ENCODE assay signal across 9 cellular contexts in genomic region chr9:68396997-68397396, GRCh38. TPM values are rescaled to one million over a fixed set of nuclear protein-coding genes. Genes with fewer than 3 reads are reported as not detected.
A peak's percentile ranks its signal among the peaks of the same experiment; 100 is the strongest.
DNase-seq lines count a peak whose midpoint lies in the region; TF ChIP-seq lines count a peak whose summit lies in the region.
"Not testable (repeated sequence)": the region's sequence is repeated elsewhere in the genome, so short reads cannot be mapped to it uniquely, and the experiment has no call there.
"Had no signal": no experiment of that assay in that cellular context is flagged by ENCODE, and none has a peak within 500 bp of the region (broad histone marks: within the 10 kb centered on the region; RNA-seq: fewer than 3 reads in every experiment).

No MANE protein-coding gene starts in this region.

- H3K27me3 ChIP-seq in trophoblast cell (ENCODE audit: insufficient read depth, low read length), result not testable (repeated sequence)

- not testable (repeated sequence) for H2BK12ac ChIP-seq in trophoblast cell (ENCODE audit: low read length)

- not testable (repeated sequence) for H2BK120ac ChIP-seq in trophoblast cell (ENCODE audit: insufficient read depth, low read length, poor library complexity)

- H4K91ac ChIP-seq in trophoblast cell (ENCODE audit: low read depth, low read length), result not testable (repeated sequence)

- not testable (repeated sequence) for H3K9me3 ChIP-seq in trophoblast cell (ENCODE audit: insufficient read depth, low read depth, low read length)

- H3K9ac ChIP-seq in trophoblast cell (ENCODE audit: low read length), result not testable (repeated sequence)

- DNase-seq in AG09309 (ENCODE audit: low read depth) (peak; percentile 64), GM04504 (ENCODE audit: low read depth) (peak; percentile 83), LHCN-M2 (ENCODE audit: low read depth) (peak; percentile 72), astrocyte of the cerebellum (ENCODE audit: low read depth) (peak; percentile 56), fibroblast of mammary gland (ENCODE audit: low read depth) (peak; percentile 74), iris pigment epithelial cell (ENCODE audit: low read depth) (peak; percentile 66), trophoblast cell (peak; percentile 24 to 51)
- not testable (repeated sequence) for DNase-seq in substantia nigra (lab: John Stamatoyannopoulos, UW)

- H4K8ac ChIP-seq in trophoblast cell (ENCODE audit: low read depth, low read length), result not testable (repeated sequence)

- H4K12ac ChIP-seq in trophoblast cell (ENCODE audit: low read depth, low read length), result not testable (repeated sequence)

- not testable (repeated sequence) for H3K14ac ChIP-seq in trophoblast cell (ENCODE audit: low read length)

- not testable (repeated sequence) for H3K36me3 ChIP-seq in trophoblast cell (ENCODE audit: control insufficient read depth in 1 of 2, insufficient read depth in 2 of 2, low read length in 2 of 2)

- not testable (repeated sequence) for H3K27ac ChIP-seq in trophoblast cell (ENCODE audit: low read depth, low read length)
- H3K27ac ChIP-seq in substantia nigra (ENCODE audit: low read depth, low read length, poor library complexity, severe bottlenecking), result peak overlapping the region; percentile 27

- no CpG with 5 or more reads among the region's 2 CpGs for WGBS in trophoblast cell (ENCODE audit: extremely low coverage, insufficient coverage, insufficient read length)

- H3K4ac ChIP-seq in trophoblast cell (ENCODE audit: low read depth, low read length), result not testable (repeated sequence)

- not testable (repeated sequence) for H3K4me1 ChIP-seq in trophoblast cell (ENCODE audit: control insufficient read depth in 1 of 2, insufficient read depth in 2 of 2, low read length in 2 of 2)

- H2AK5ac ChIP-seq in trophoblast cell (ENCODE audit: low read length), result not testable (repeated sequence)

- H3K4me2 ChIP-seq in trophoblast cell (ENCODE audit: low read length), result not testable (repeated sequence)

- H3K4me3 ChIP-seq in AG09309 (ENCODE audit: control insufficient read depth, low read depth, low read length); astrocyte of the cerebellum (ENCODE audit: low read depth, low read length); fibroblast of mammary gland (ENCODE audit: control insufficient read depth, low read depth, low read length); trophoblast cell (ENCODE audit: low read depth, low read length): not testable (repeated sequence)

- TF ChIP-seq CTCF in AG09309 (IDR thresholded peaks at IDR 0.05; ENCODE audit: control insufficient read depth, insufficient read depth, low read depth, low read length, missing control alignments); astrocyte of the cerebellum (IDR thresholded peaks at IDR 0.05; ENCODE audit: low read depth, low read length, missing control alignments); fibroblast of mammary gland (conservative IDR thresholded peaks at IDR 0.05; ENCODE audit: control insufficient read depth, insufficient read depth, low read depth, low read length): not testable (repeated sequence)

- H3K79me1 ChIP-seq in trophoblast cell (ENCODE audit: low read length), result not testable (repeated sequence)

- not testable (repeated sequence) for H2AFZ ChIP-seq in trophoblast cell (ENCODE audit: insufficient read depth, low read length, poor library complexity)

- H3K79me2 ChIP-seq in trophoblast cell (ENCODE audit: control insufficient read depth, insufficient read depth, low read length, poor library complexity), result not testable (repeated sequence)

- not testable (repeated sequence) for H3K18ac ChIP-seq in trophoblast cell (ENCODE audit: low read length)

- in situ Hi-C loops in astrocyte of the cerebellum (cut with HindIII; ENCODE audit: low sequenced_read_pairs), result not testable (repeated sequence)

- H2BK5ac ChIP-seq in trophoblast cell (ENCODE audit: low read depth, low read length, poor library complexity), result not testable (repeated sequence)

- H3K23ac ChIP-seq in trophoblast cell (ENCODE audit: low read length), result not testable (repeated sequence)

RNA-seq across cellular contexts. Expression of gene PGM5, which starts 40.6 kb away (rescaled TPM):
- not detected in 2 replicates for total RNA-seq in LHCN-M2 (2014; rRNA removed)
- not detected for polyA plus RNA-seq in LHCN-M2 (2012)
- polyA plus RNA-seq in trophoblast cell (2013), result 3.1 and 3.2 TPM in 2 replicates
- total RNA-seq: naive thymus-derived CD8-positive, alpha-beta T cell had no signal
- polyA plus RNA-seq: naive thymus-derived CD8-positive, alpha-beta T cell had no signal
